ENCODE assay signal across 8 cellular contexts in genomic region chr2:27663463-27664244, GRCh38. TPM values are rescaled to one million over a fixed set of nuclear protein-coding genes. Genes with fewer than 3 reads are reported as not detected.
A peak's percentile ranks its signal among the peaks of the same experiment; 100 is the strongest.
DNase-seq lines count a peak whose midpoint lies in the region; ATAC-seq, FAIRE-seq and TF ChIP-seq lines count a peak whose summit lies in the region.

A gene with protein sequence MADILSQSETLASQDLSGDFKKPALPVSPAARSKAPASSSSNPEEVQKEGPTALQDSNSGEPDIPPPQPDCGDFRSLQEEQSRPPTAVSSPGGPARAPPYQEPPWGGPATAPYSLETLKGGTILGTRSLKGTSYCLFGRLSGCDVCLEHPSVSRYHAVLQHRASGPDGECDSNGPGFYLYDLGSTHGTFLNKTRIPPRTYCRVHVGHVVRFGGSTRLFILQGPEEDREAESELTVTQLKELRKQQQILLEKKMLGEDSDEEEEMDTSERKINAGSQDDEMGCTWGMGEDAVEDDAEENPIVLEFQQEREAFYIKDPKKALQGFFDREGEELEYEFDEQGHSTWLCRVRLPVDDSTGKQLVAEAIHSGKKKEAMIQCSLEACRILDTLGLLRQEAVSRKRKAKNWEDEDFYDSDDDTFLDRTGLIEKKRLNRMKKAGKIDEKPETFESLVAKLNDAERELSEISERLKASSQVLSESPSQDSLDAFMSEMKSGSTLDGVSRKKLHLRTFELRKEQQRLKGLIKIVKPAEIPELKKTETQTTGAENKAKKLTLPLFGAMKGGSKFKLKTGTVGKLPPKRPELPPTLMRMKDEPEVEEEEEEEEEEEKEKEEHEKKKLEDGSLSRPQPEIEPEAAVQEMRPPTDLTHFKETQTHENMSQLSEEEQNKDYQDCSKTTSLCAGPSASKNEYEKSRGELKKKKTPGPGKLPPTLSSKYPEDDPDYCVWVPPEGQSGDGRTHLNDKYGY (plus strand): TSS chr2:27663889. CDS start chr2:27663915, 26 bp downstream.
A gene with protein sequence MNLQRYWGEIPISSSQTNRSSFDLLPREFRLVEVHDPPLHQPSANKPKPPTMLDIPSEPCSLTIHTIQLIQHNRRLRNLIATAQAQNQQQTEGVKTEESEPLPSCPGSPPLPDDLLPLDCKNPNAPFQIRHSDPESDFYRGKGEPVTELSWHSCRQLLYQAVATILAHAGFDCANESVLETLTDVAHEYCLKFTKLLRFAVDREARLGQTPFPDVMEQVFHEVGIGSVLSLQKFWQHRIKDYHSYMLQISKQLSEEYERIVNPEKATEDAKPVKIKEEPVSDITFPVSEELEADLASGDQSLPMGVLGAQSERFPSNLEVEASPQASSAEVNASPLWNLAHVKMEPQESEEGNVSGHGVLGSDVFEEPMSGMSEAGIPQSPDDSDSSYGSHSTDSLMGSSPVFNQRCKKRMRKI (minus strand): TSS chr2:27663614. CDS start chr2:27662192, 1,422 bp downstream.

- no peaks in the 10 kb centered on the region for H3K27me3 Mint-ChIP-seq in chondrocyte (ENCODE audit: low read depth)

- intact Hi-C loops in kidney (cut with DNase I): no loop called here

- peak; percentile 73 for ATAC-seq in GM18909 (IDR thresholded peaks at IDR 0.05; ENCODE audit: poor library complexity, unreplicated experiment)
- ATAC-seq in HG03280 (IDR thresholded peaks at IDR 0.05; ENCODE audit: unreplicated experiment): peak; percentile 73

- H3K27ac Mint-ChIP-seq in chondrocyte (ENCODE audit: unreplicated experiment): peak within 1 kb of the TSS; percentile 100

- peaks cover 21% of the 10 kb centered on the region for H3K36me3 Mint-ChIP-seq in chondrocyte (ENCODE audit: low read depth)

- peak within 1 kb of the TSS; percentile 88 for H3K4me3 Mint-ChIP-seq in chondrocyte (ENCODE audit: unreplicated experiment)

- no peak for DNase-seq in AG04449 (ENCODE audit: low read depth, low spot score)
- peak; percentile 83 to 85 for DNase-seq in NCI-H446 (lab: John Stamatoyannopoulos, UW)
- peak; percentile 76 for DNase-seq in activated CD4-positive, CD25-positive, alpha-beta regulatory T cell treated with anti-CD3 and anti-CD28 coated beads, Interleukin-2, amount 50 U/mL, for 72 hours
- DNase-seq in chondrocyte (ENCODE audit: low spot score): no peak
- peak; percentile 74 for DNase-seq in kidney
- DNase-seq in stimulated activated CD4-positive, alpha-beta T cell treated with anti-CD3 and anti-CD28 coated beads, Interleukin-15, amount 100 ng/mL, for 24 hours: peak; percentile 76

- POLR2A ChIA-PET in AG04449 (lab: Yijun Ruan, JAX): interaction anchor here (0.8 to 1.3 kb wide), 6 partner anchors 9 to 294 kb away, joined by 3 to 7 read pairs (median 4); partner anchors contain the start of genes CCDC121, EIF2B4, GPN1 and ZNF513

- H3K4me1 Mint-ChIP-seq in chondrocyte (ENCODE audit: low read depth): peaks cover 44% of the 10 kb centered on the region

- H3K36me3 ChIP-seq in kidney (ENCODE audit: control insufficient read depth in 1 of 2, insufficient read depth in 2 of 2, low read length in 2 of 2): peaks cover 12 to 23% of the 10 kb centered on the region in 2 donors

- peak within 1 kb of the TSS; percentile 91 to 95 for H3K27ac ChIP-seq in kidney (ENCODE audit: low read depth in 2 of 2, low read length in 2 of 2)

- peak within 1 kb of the TSS; percentile 70 to 78 for H3K9ac ChIP-seq in kidney (ENCODE audit: low read length in 2 of 2)

- peaks cover 12% of the 10 kb centered on the region in 2 donors for H3K4me1 ChIP-seq in kidney (ENCODE audit: control insufficient read depth in 1 of 2, insufficient read depth in 1 of 2, low read depth in 1 of 2, low read length in 2 of 2)

- TF ChIP-seq CTCF in AG04449 (IDR thresholded peaks at IDR 0.05; ENCODE audit: insufficient read depth, low read length, missing control alignments): no peak
- peak; percentile 51 for TF ChIP-seq CTCF in chondrocyte (IDR thresholded peaks at IDR 0.05)
- no peak for TF ChIP-seq CTCF in kidney (IDR thresholded peaks at IDR 0.05; ENCODE audit: borderline replicate concordance, extremely low read depth, insufficient read depth)

- FAIRE-seq in kidney (lab: Jason Lieb, UNC): no peak

- peak within 1 kb of the TSS; percentile 97 for H3K4me3 ChIP-seq in AG04449 (ENCODE audit: low read depth, low read length)
- peak within 1 kb of the TSS; percentile 97 to 100 for H3K4me3 ChIP-seq in kidney (ENCODE audit: low read length in 2 of 2)

- H3K9me3 ChIP-seq in kidney (ENCODE audit: control insufficient read depth in 1 of 2, low read length in 2 of 2): no peaks in the 10 kb centered on the region

- CTCF ChIA-PET in AG04449 (lab: Yijun Ruan, JAX): interaction anchor here (0.7 to 7.1 kb wide), 5 partner anchors 13 to 254 kb away, joined by 3 to 74 read pairs (median 4); partner anchors contain the start of gene PPM1G

- no peaks in the 10 kb centered on the region for H3K9me3 Mint-ChIP-seq in chondrocyte (ENCODE audit: low read depth)

RNA-seq across cellular contexts. Expression of the first gene that starts in this region (rescaled TPM):
- total RNA-seq in chondrocyte (16.4 to 24.3 TPM (median 18.8 TPM) in 3 replicates), kidney (20.9 TPM)
- 19.1 TPM for polyA plus RNA-seq in kidney (ENCODE audit: insufficient read depth, low read depth, low replicate concordance)

RNA-seq across cellular contexts. Expression of the second gene that starts in this region (rescaled TPM):
- 29.1 to 37.1 TPM (median 30.7 TPM) in 3 replicates for total RNA-seq in chondrocyte
- 29.6 TPM for total RNA-seq in kidney
- polyA plus RNA-seq in kidney (ENCODE audit: insufficient read depth, low read depth, low replicate concordance): 28.1 TPM

Comparison
In these comparisons a context has a peak if more than half of its experiments do, and no peak if none do; other contexts are left out.
1. DNase-seq: peak in NCI-H446 (2 of 2), activated CD4-positive, CD25-positive, alpha-beta regulatory T cell treated with anti-CD3 and anti-CD28 coated beads, Interleukin-2, amount 50 U/mL, for 72 hours (single experiment), kidney (single experiment) and stimulated activated CD4-positive, alpha-beta T cell treated with anti-CD3 and anti-CD28 coated beads, Interleukin-15, amount 100 ng/mL, for 24 hours (single experiment); none in AG04449 (single experiment) and chondrocyte (single experiment).